ENCODE assay signal across 1 cellular context in genomic region chr9:91279296-91280204, GRCh38.
TF ChIP-seq lines count a peak whose summit lies in the region.

No MANE protein-coding gene starts in this region.

TF ChIP-seq in neural cell, 6 proteins besides CTCF, POLR2A, EP300 and RAD21 (continued from another document):
- TF ChIP-seq REST (IDR thresholded peaks at IDR 0.05; ENCODE audit: borderline replicate concordance): no peak
- no peak for TF ChIP-seq TAF1 (IDR thresholded peaks at IDR 0.05; ENCODE audit: low read depth)
- TF ChIP-seq EZH2 (IDR thresholded peaks at IDR 0.05; ENCODE audit: borderline replicate concordance, insufficient read depth, low read length, poor library complexity, severe bottlenecking): no peak
